Comparison of ENCODE assay signal across 8 cellular contexts in the genomic region with DNA sequence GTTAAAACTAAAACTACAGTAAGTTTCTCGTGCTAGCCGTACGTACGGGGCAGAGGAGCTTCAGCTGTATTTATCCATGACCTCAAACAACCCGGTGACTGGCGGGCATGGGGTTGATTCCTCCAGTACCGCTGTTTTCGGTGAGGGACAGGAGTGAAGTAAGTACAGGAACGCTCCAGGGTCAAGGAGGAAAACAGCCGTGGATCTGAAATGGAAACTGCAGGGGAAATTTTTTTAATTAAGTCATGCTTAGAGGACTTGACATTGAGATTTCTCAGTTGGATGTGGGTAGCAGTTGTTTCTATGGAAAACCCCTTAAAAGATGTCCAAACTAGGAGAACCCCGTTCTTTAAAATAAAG. TPM values are rescaled to one million over a fixed set of nuclear protein-coding genes. Genes with fewer than 3 reads are reported as not detected.
A peak's percentile ranks its signal among the peaks of the same experiment; 100 is the strongest.
DNase-seq lines count a peak whose midpoint lies in the region; ATAC-seq and TF ChIP-seq lines count a peak whose summit lies in the region.

No MANE protein-coding gene starts in this region.

- H3K4me1 ChIP-seq in ascending aorta (peaks cover 14 to 35% of the 10 kb centered on the region in 2 donors), suprapubic skin (peaks cover 67% of the 10 kb centered on the region)

- no peak for TF ChIP-seq EP300 in suprapubic skin (IDR thresholded peaks at IDR 0.05)

- H3K27ac ChIP-seq in ascending aorta (peak overlapping the region in 1 of 2 donors; percentile 73), suprapubic skin (peak overlapping the region; percentile 53)

- intact Hi-C loops in ascending aorta (cut with DNase I) (no loop called here), left colon (cut with DNase I, micrococcal nuclease) (no loop called here)

- TF ChIP-seq CTCF in ascending aorta (IDR thresholded peaks at IDR 0.05) = no peak
- TF ChIP-seq CTCF in suprapubic skin (IDR thresholded peaks at IDR 0.05) = no peak

- ATAC-seq in left colon = peak; percentile 23
- ATAC-seq in HG03342 (IDR thresholded peaks at IDR 0.05; ENCODE audit: unreplicated experiment) = no peak
- ATAC-seq in HG03457 (IDR thresholded peaks at IDR 0.05; ENCODE audit: unreplicated experiment) = no peak

- no peaks in the 10 kb centered on the region for H3K9me3 ChIP-seq in ascending aorta
- H3K9me3 ChIP-seq in suprapubic skin = no peaks in the 10 kb centered on the region

- H3K4me3 ChIP-seq in ascending aorta = peak overlapping the region; percentile 84 to 100
- H3K4me3 ChIP-seq in suprapubic skin = peak overlapping the region; percentile 74

- TF ChIP-seq POLR2A in suprapubic skin (IDR thresholded peaks at IDR 0.05) = no peak

- H3K36me3 ChIP-seq in ascending aorta = no peaks in the 10 kb centered on the region
- H3K36me3 ChIP-seq in suprapubic skin = no peaks in the 10 kb centered on the region

- WGBS in suprapubic skin = 0% methylated on average over 11 of the region's 11 CpGs

- peak; percentile 47 for DNase-seq in CD1c-positive myeloid dendritic cell (ENCODE audit: extremely low spot score)
- DNase-seq in HuH-7 (ENCODE audit: low spot score) = peak; percentile 33
- no peak for DNase-seq in ascending aorta (ENCODE audit: low spot score in 2 of 2)
- no peak for DNase-seq in left colon
- no peak for DNase-seq in suprapubic skin (ENCODE audit: low spot score in 2 of 2)
- no peak for DNase-seq in H4 (ENCODE audit: low spot score)

- H3K27me3 ChIP-seq in ascending aorta = no peaks in the 10 kb centered on the region
- H3K27me3 ChIP-seq in suprapubic skin = no peaks in the 10 kb centered on the region

RNA-seq across cellular contexts. Expression of gene RAB12, which starts 1.2 kb away (rescaled TPM):
- 35.5 TPM for total RNA-seq in ascending aorta
- total RNA-seq in left colon = 10 to 100 TPM; 15.8 to 17.4 TPM
- total RNA-seq in suprapubic skin = 10 to 100 TPM; 48.1 to 64.4 (median 48.7) TPM
- total RNA-seq in H4 (2014; rRNA removed; shearing (Covaris generic)) = 68.4 and 71.5 TPM in 2 replicates

Comparison
In these comparisons a context has a peak if more than half of its experiments do, and no peak if none do; other contexts are left out.
1. DNase-seq: peak in CD1c-positive myeloid dendritic cell (single experiment) and HuH-7 (single experiment); none in ascending aorta (0 of 2), left colon (0 of 2), suprapubic skin (0 of 2) and H4 (single experiment).